Comparison of ENCODE assay signal across 9 cellular contexts in genomic region chr11:115759622-115760527, GRCh38.
DNase-seq lines count a peak whose midpoint lies in the region; ATAC-seq and TF ChIP-seq lines count a peak whose summit lies in the region.
"Had no signal": no experiment of that assay in that cellular context is flagged by ENCODE, and none has a peak within 500 bp of the region (broad histone marks: within the 10 kb centered on the region; RNA-seq: fewer than 3 reads in every experiment).

No MANE protein-coding gene starts in this region.

- H3K9ac ChIP-seq in fibroblast of lung (ENCODE audit: insufficient read depth, low read length) = peak overlapping the region; percentile 40

- H3K4me3 ChIP-seq in A673 (ENCODE audit: low read depth, low read length, poor library complexity, severe bottlenecking) (peak overlapping the region; percentile 23), fibroblast of lung (replicated peaks in 1 of 4; ENCODE audit: control extremely low read depth in 1 of 4, insufficient read depth in 1 of 4, low read depth in 3 of 4, low read length in 4 of 4) (peak overlapping the region; percentile 30 to 61 (median 42))

- H2AFZ ChIP-seq in fibroblast of lung (ENCODE audit: low read length) = peak overlapping the region; percentile 19

- H3K27me3 ChIP-seq in A673 (replicated peaks; ENCODE audit: insufficient read depth, low read depth, low read length, poor library complexity) (peaks cover 35% of the 10 kb centered on the region), fibroblast of lung (ENCODE audit: control insufficient read depth, insufficient read depth, low read length) (no peaks in the 10 kb centered on the region)

- H3K4me3 Mint-ChIP-seq in nephron = peak overlapping the region; percentile 72 to 83 (median 76)
- H3K4me3 Mint-ChIP-seq in naive thymus-derived CD8-positive, alpha-beta T cell = peak overlapping the region in 2 of 10 donors; percentile 21 to 53

- ATAC-seq in naive thymus-derived CD8-positive, alpha-beta T cell = no peak
- ATAC-seq in GM18867 (IDR thresholded peaks at IDR 0.05; ENCODE audit: unreplicated experiment) (no peak), GM21576 (IDR thresholded peaks at IDR 0.05; ENCODE audit: unreplicated experiment) (no peak)

- H3K27ac ChIP-seq in A673 (ENCODE audit: low read depth, low read length, poor library complexity, severe bottlenecking) (no peak overlapping the region), fibroblast of lung (ENCODE audit: insufficient read depth, low read length) (no peak overlapping the region)

- H3K4me1 Mint-ChIP-seq in nephron = peaks cover 17% of the 10 kb centered on the region
- H3K4me1 Mint-ChIP-seq in naive thymus-derived CD8-positive, alpha-beta T cell = peaks cover 0 to 7% (median 2%) of the 10 kb centered on the region in 4 donors

- no peak overlapping the region for H3K27ac Mint-ChIP-seq in nephron
- H3K27ac Mint-ChIP-seq in naive thymus-derived CD8-positive, alpha-beta T cell = no peak overlapping the region

- no peak for DNase-seq in A673 (ENCODE audit: low spot score)
- DNase-seq in NCI-H2227 (lab: John Stamatoyannopoulos, UW; ENCODE audit: unreplicated experiment) = peak; percentile 45
- peak; percentile 19 to 41 for DNase-seq in fibroblast of lung (ENCODE audit: low read depth in 2 of 2)
- no peak for DNase-seq in T1000 (lab: John Stamatoyannopoulos, UW)
- no peak for DNase-seq in naive thymus-derived CD8-positive, alpha-beta T cell
- DNase-seq: DMS153 had no signal

- POLR2A ChIA-PET in A673 (lab: Charles Lee; ENCODE audit: low non-redundant PET) = no interaction called here
- POLR2A ChIA-PET in naive thymus-derived CD8-positive, alpha-beta T cell (lab: Charles Lee) = no interaction called here

- H3K36me3 Mint-ChIP-seq in nephron (ENCODE audit: low read depth) = peaks cover 11% of the 10 kb centered on the region
- H3K36me3 Mint-ChIP-seq in naive thymus-derived CD8-positive, alpha-beta T cell = peaks cover 0 to 11% (median 0%) of the 10 kb centered on the region in 3 donors

- no TSS peak for BruUV-seq in A673 (replicated peaks; lab: Mats Ljungman, UMichigan)

- no peaks in the 10 kb centered on the region for H3K4me1 ChIP-seq in A673 (ENCODE audit: insufficient read depth, low read length, poor library complexity, severe bottlenecking)
- H3K4me1 ChIP-seq in fibroblast of lung (ENCODE audit: control insufficient read depth, extremely low read depth, insufficient read depth, low read length) = no peaks in the 10 kb centered on the region

- no peaks in the 10 kb centered on the region for H3K9me3 ChIP-seq in A673 (ENCODE audit: low read depth, low read length, poor library complexity, severe bottlenecking)
- H3K9me3 ChIP-seq in fibroblast of lung (ENCODE audit: control insufficient read depth, insufficient read depth, low read depth, low read length) = no peaks in the 10 kb centered on the region

- H3K9me3 Mint-ChIP-seq in nephron = no peaks in the 10 kb centered on the region
- H3K9me3 Mint-ChIP-seq in naive thymus-derived CD8-positive, alpha-beta T cell = peaks cover 0 to 9% (median 0%) of the 10 kb centered on the region in 9 donors

- no peaks in the 10 kb centered on the region for H3K79me2 ChIP-seq in fibroblast of lung (ENCODE audit: control insufficient read depth, insufficient read depth, low read length)

- intact Hi-C loops in A673 (cut with micrococcal nuclease; ENCODE audit: unreplicated experiment) = no loop called here

- no peaks in the 10 kb centered on the region for H4K20me1 ChIP-seq in fibroblast of lung (ENCODE audit: control insufficient read depth, extremely low read depth, insufficient read depth, low read length)

- H3K27me3 Mint-ChIP-seq in nephron (ENCODE audit: low read depth) = peaks cover 31% of the 10 kb centered on the region
- H3K27me3 Mint-ChIP-seq in naive thymus-derived CD8-positive, alpha-beta T cell = peaks cover 22 to 52% (median 36%) of the 10 kb centered on the region in 5 donors

- CTCF ChIA-PET in A673 (lab: Charles Lee) = no interaction called here

- H3K4me2 ChIP-seq in fibroblast of lung (ENCODE audit: extremely low read depth, insufficient read depth, low read length) = peak overlapping the region; percentile 69

- H3K36me3 ChIP-seq in A673 (ENCODE audit: insufficient read depth, low read length, poor library complexity, severe bottlenecking) (no peaks in the 10 kb centered on the region), fibroblast of lung (ENCODE audit: control insufficient read depth, insufficient read depth, low read length) (no peaks in the 10 kb centered on the region)

- no peak for TF ChIP-seq CTCF in A673 (conservative IDR thresholded peaks at IDR 0.05; ENCODE audit: low read depth, low read length)
- TF ChIP-seq CTCF in fibroblast of lung (conservative IDR thresholded peaks at IDR 0.05 in 1 of 2, IDR thresholded peaks at IDR 0.05 in 1 of 2; ENCODE audit: low read depth in 1 of 2, low read length in 2 of 2) = no peak
- TF ChIP-seq CTCF in nephron (IDR thresholded peaks at IDR 0.05; ENCODE audit: unreplicated experiment in 3 of 3) = no peak

Comparison
In these comparisons a context has a peak if more than half of its experiments do, and no peak if none do; other contexts are left out.
1. DNase-seq: peak in NCI-H2227 (single experiment) and fibroblast of lung (2 of 2); none in A673 (single experiment), T1000 (single experiment) and naive thymus-derived CD8-positive, alpha-beta T cell (0 of 10).